8 cellular contexts compared by ENCODE assay signal in genomic region chr1:17207966-17208418, GRCh38. TPM values are rescaled to one million over a fixed set of nuclear protein-coding genes. Genes with fewer than 3 reads are reported as not detected.
DNase-seq lines count a peak whose midpoint lies in the region; ATAC-seq, FAIRE-seq and TF ChIP-seq lines count a peak whose summit lies in the region.

No MANE protein-coding gene starts in this region.

- no peaks in the 10 kb centered on the region for H3K79me2 ChIP-seq in HepG2 (ENCODE audit: insufficient read depth, low read length)

- CTCF ChIA-PET in T-cell (lab: Charles Lee) = no interaction called here
- CTCF ChIA-PET in HepG2 (lab: Yijun Ruan, JAX; ENCODE audit: low intra/inter-chr PET ratio, low total read pairs) = no interaction called here

- H3K4me3 ChIP-seq in GM06990 (replicated peaks; ENCODE audit: low read depth, low read length) = no peak overlapping the region
- no peak overlapping the region for H3K4me3 ChIP-seq in choroid plexus epithelial cell (ENCODE audit: low read depth, low read length)
- no peak overlapping the region for H3K4me3 ChIP-seq in thyroid gland (replicated peaks in 1 of 3)
- no peak overlapping the region for H3K4me3 ChIP-seq in HepG2 (replicated peaks in 1 of 3; ENCODE audit: insufficient read depth in 1 of 3, low read depth in 2 of 3, low read length in 3 of 3)

- H3K27ac ChIP-seq in thyroid gland (no peak overlapping the region), HepG2 (ENCODE audit: extremely low read length, insufficient read depth, low read length) (no peak overlapping the region)

- H3K9ac ChIP-seq in HepG2 (ENCODE audit: insufficient read depth, low read depth, low read length) = no peak overlapping the region

- peaks cover 36 to 41% of the 10 kb centered on the region in 2 donors for H3K27me3 Mint-ChIP-seq in T-cell

- POLR2A ChIA-PET in T-cell (lab: Charles Lee) = no interaction called here
- POLR2A ChIA-PET in HepG2 (lab: Yijun Ruan, JAX) = no interaction called here

- TF ChIP-seq CTCF in GM06990 (IDR thresholded peaks at IDR 0.05; ENCODE audit: insufficient read depth, low read length, poor library complexity, severe bottlenecking) (no peak), choroid plexus epithelial cell (conservative IDR thresholded peaks at IDR 0.05; ENCODE audit: low read depth, low read length) (no peak), thyroid gland (IDR thresholded peaks at IDR 0.05) (no peak), HepG2 (CRISPR knock-in tag; IDR thresholded peaks at IDR 0.05) (no peak)

- in situ Hi-C loops in HepG2 (cut with HindIII; ENCODE audit: extremely low pct_ligation_motif_present, low pct_unique_long_range_greater_than_20kb) = no loop called here

- H3K4me1 ChIP-seq in thyroid gland (peaks cover 6 to 12% of the 10 kb centered on the region in 2 donors), HepG2 (ENCODE audit: insufficient read depth, low read length) (no peaks in the 10 kb centered on the region)

- intact Hi-C loops in thyroid gland (cut with DNase I) (no loop called here), HepG2 (cut with micrococcal nuclease; ENCODE audit: unreplicated experiment) (no loop called here)

- no peak overlapping the region for H2AFZ ChIP-seq in HepG2 (ENCODE audit: low read length)

- DNase-seq in GM06990 (ENCODE audit: extremely low read depth, insufficient read length) (peak; percentile 51), T-cell (peak in 6 of 34 experiments; percentile 5 to 23 (median 12)), choroid plexus epithelial cell (ENCODE audit: low read depth) (peak; percentile 62), superior temporal gyrus (ENCODE audit: extremely low spot score) (no peak), thyroid gland (no peak), HepG2 (ENCODE audit: low spot score) (no peak)
- peak; percentile 58 to 64 for DNase-seq in stimulated activated CD4-positive, alpha-beta T cell treated with anti-CD3 and anti-CD28 coated beads, Interleukin-2, amount 100 ng/mL, for 24 hours

- no peaks in the 10 kb centered on the region for H3K36me3 Mint-ChIP-seq in T-cell

- H3K4me1 Mint-ChIP-seq in T-cell = peaks cover 32 to 58% (median 55%) of the 10 kb centered on the region in 3 donors

- ATAC-seq in HG03103 (IDR thresholded peaks at IDR 0.05; ENCODE audit: low read depth, unreplicated experiment) (peak; percentile 63), T-cell (replicated peaks in 1 of 4) (peak; percentile 51 to 72 (median 60)), HepG2 (no peak)

- no peaks in the 10 kb centered on the region for H3K36me3 ChIP-seq in GM06990 (ENCODE audit: control insufficient read depth, insufficient read depth, low read length)
- H3K36me3 ChIP-seq in thyroid gland = no peaks in the 10 kb centered on the region
- no peaks in the 10 kb centered on the region for H3K36me3 ChIP-seq in HepG2 (replicated peaks in 1 of 2; ENCODE audit: control insufficient read depth in 1 of 2, insufficient read depth in 2 of 2, low read length in 2 of 2)

- no peaks in the 10 kb centered on the region for H4K20me1 ChIP-seq in HepG2 (ENCODE audit: insufficient read depth, low read length)

- no peak for FAIRE-seq in HepG2 (lab: Jason Lieb, UNC)

- no peaks in the 10 kb centered on the region for H3K9me3 Mint-ChIP-seq in T-cell

- H3K27me3 ChIP-seq in GM06990 (replicated peaks; ENCODE audit: control insufficient read depth, insufficient read depth, low read length) (no peaks in the 10 kb centered on the region; the same call in 1 of the 2 replicates), thyroid gland (no peaks in the 10 kb centered on the region), HepG2 (ENCODE audit: control insufficient read depth in 1 of 2, insufficient read depth in 2 of 2, low read length in 2 of 2) (peaks cover 0 to 11% of the 10 kb centered on the region in 2 experiments; a peak in 2 of 5 replicates)

- H3K9me3 ChIP-seq in thyroid gland = no peaks in the 10 kb centered on the region
- H3K9me3 ChIP-seq in HepG2 (ENCODE audit: low read length) = no peaks in the 10 kb centered on the region

- H3K4me3 Mint-ChIP-seq in T-cell = no peak overlapping the region

- no TSS peak for BruUV-seq in HepG2 (replicated peaks; lab: Mats Ljungman, UMichigan)

- no peak for TF ChIP-seq RAD21 in HepG2 (CRISPR knock-in tag; IDR thresholded peaks at IDR 0.05)

- TF ChIP-seq POLR2A in thyroid gland (IDR thresholded peaks at IDR 0.05) = no peak
- no peak for TF ChIP-seq POLR2A in HepG2 (IDR thresholded peaks at IDR 0.05; ENCODE audit: insufficient read depth in 1 of 2, low read depth in 2 of 2, low read length in 2 of 2)

- TF ChIP-seq EP300 in HepG2 (IDR thresholded peaks at IDR 0.05; ENCODE audit: low read depth in 2 of 2, low read length in 2 of 2) = no peak
- no peak for TF ChIP-seq EP300 in HepG2 (CRISPR knock-in tag; IDR thresholded peaks at IDR 0.05; ENCODE audit: borderline replicate concordance)

- H3K27ac Mint-ChIP-seq in T-cell = no peak overlapping the region

- WGBS in thyroid gland, 2 donors = 61 to 63% methylated on average over 2 of the region's 2 CpGs
- WGBS in HepG2 (ENCODE audit: low lambda C conversion rate) = no CpG with 5 or more reads among the region's 2 CpGs

- no peak overlapping the region for H3K4me2 ChIP-seq in HepG2 (ENCODE audit: low read depth, low read length)

TF ChIP-seq in HepG2, 621 proteins besides CTCF, POLR2A, EP300 and RAD21 (continues in another document):
- no peak for TF ChIP-seq CHD4 (IDR thresholded peaks at IDR 0.05; ENCODE audit: borderline replicate concordance, low read length)
- no peak for TF ChIP-seq ZNF253 (CRISPR knock-in tag; IDR thresholded peaks at IDR 0.05; ENCODE audit: borderline replicate concordance)
- no peak for TF ChIP-seq MLX (CRISPR knock-in tag; IDR thresholded peaks at IDR 0.05)
- TF ChIP-seq BHLHE40 (IDR thresholded peaks at IDR 0.05; ENCODE audit: low read length) = no peak
- TF ChIP-seq ZNF709 (CRISPR knock-in tag; IDR thresholded peaks at IDR 0.05) = no peak
- no peak for TF ChIP-seq EED (CRISPR knock-in tag; IDR thresholded peaks at IDR 0.05)
- TF ChIP-seq ZNF589 (CRISPR knock-in tag; conservative IDR thresholded peaks at IDR 0.05) = no peak
- TF ChIP-seq ZNF674 (CRISPR knock-in tag; IDR thresholded peaks at IDR 0.05; ENCODE audit: low read depth) = no peak
- TF ChIP-seq ADNP (CRISPR knock-in tag; IDR thresholded peaks at IDR 0.05) = no peak

RNA-seq across cellular contexts. Expression of gene PADI1, which starts 3.1 kb away (rescaled TPM):
- total RNA-seq in T-cell (not detected), thyroid gland (not detected), HepG2 (2016; rRNA removed; fragmentation: Illumina TruSeq; extraction: Trizol) (not detected in 2 replicates)
- not detected in 2 replicates for total RNA-seq in HepG2 (2016; cell fraction: cytosol; rRNA removed; fragmentation: Illumina TruSeq; extraction: Trizol; ENCODE audit: low read depth)
- not detected in 2 replicates for total RNA-seq in HepG2 (2016; cell fraction: insoluble cytoplasmic fraction; rRNA removed; fragmentation: Illumina TruSeq; extraction: Trizol)
- total RNA-seq in HepG2 (2016; cell fraction: membrane; rRNA removed; fragmentation: Illumina TruSeq; extraction: Trizol) = not detected in 2 replicates
- total RNA-seq in HepG2 (2016; cell fraction: nucleus; rRNA removed; fragmentation: Illumina TruSeq; extraction: Trizol) = not detected in 2 replicates
- not detected in 2 replicates for polyA plus RNA-seq in HepG2 (2011; rRNA removed)
- not detected in 2 replicates for polyA plus RNA-seq in HepG2 (2011; cell fraction: cytosol; rRNA removed)
- polyA plus RNA-seq in HepG2 (2011; cell fraction: nucleus; rRNA removed) = 0.05 TPM in 1 of 2 replicates, not detected in the other
- not detected in 2 replicates for polyA plus RNA-seq in HepG2 (2012)
- polyA plus RNA-seq in HepG2 (2016; cell fraction: cytosol; fragmentation: Illumina TruSeq; extraction: Trizol; ENCODE audit: low read depth) = not detected in 2 replicates
- polyA plus RNA-seq in HepG2 (2016; cell fraction: insoluble cytoplasmic fraction; fragmentation: Illumina TruSeq; extraction: Trizol; ENCODE audit: low read depth) = not detected in 2 replicates
- not detected in 2 replicates for polyA plus RNA-seq in HepG2 (2016; cell fraction: membrane; fragmentation: Illumina TruSeq; extraction: Trizol; ENCODE audit: low read depth)
- polyA plus RNA-seq in HepG2 (2016; cell fraction: nucleus; fragmentation: Illumina TruSeq; extraction: Trizol; ENCODE audit: insufficient read depth, low read depth) = not detected in 2 replicates
- polyA minus RNA-seq in HepG2 (2011; rRNA and poly(A)+ RNA removed; ENCODE audit: low replicate concordance) = 0.44 TPM in 1 of 2 replicates, not detected in the other
- polyA minus RNA-seq in HepG2 (2011; cell fraction: cytosol; rRNA and poly(A)+ RNA removed) = not detected in 2 replicates
- not detected in 2 replicates for polyA minus RNA-seq in HepG2 (2011; cell fraction: nucleus; rRNA and poly(A)+ RNA removed)

RNA-seq across cellular contexts. Expression of gene PADI3, which starts 40.9 kb away (rescaled TPM):
- total RNA-seq in T-cell (not detected), thyroid gland (not detected), HepG2 (2016; rRNA removed; fragmentation: Illumina TruSeq; extraction: Trizol) (not detected in 2 replicates)
- total RNA-seq in HepG2 (2016; cell fraction: cytosol; rRNA removed; fragmentation: Illumina TruSeq; extraction: Trizol; ENCODE audit: low read depth) = not detected in 2 replicates
- total RNA-seq in HepG2 (2016; cell fraction: insoluble cytoplasmic fraction; rRNA removed; fragmentation: Illumina TruSeq; extraction: Trizol) = not detected in 2 replicates
- not detected in 2 replicates for total RNA-seq in HepG2 (2016; cell fraction: membrane; rRNA removed; fragmentation: Illumina TruSeq; extraction: Trizol)
- total RNA-seq in HepG2 (2016; cell fraction: nucleus; rRNA removed; fragmentation: Illumina TruSeq; extraction: Trizol) = not detected in 2 replicates
- not detected in 2 replicates for polyA plus RNA-seq in HepG2 (2011; rRNA removed)
- polyA plus RNA-seq in HepG2 (2011; cell fraction: cytosol; rRNA removed) = not detected in 2 replicates
- polyA plus RNA-seq in HepG2 (2011; cell fraction: nucleus; rRNA removed) = not detected in 2 replicates
- polyA plus RNA-seq in HepG2 (2012) = not detected in 2 replicates
- not detected in 2 replicates for polyA plus RNA-seq in HepG2 (2016; cell fraction: cytosol; fragmentation: Illumina TruSeq; extraction: Trizol; ENCODE audit: low read depth)
- not detected in 2 replicates for polyA plus RNA-seq in HepG2 (2016; cell fraction: insoluble cytoplasmic fraction; fragmentation: Illumina TruSeq; extraction: Trizol; ENCODE audit: low read depth)
- polyA plus RNA-seq in HepG2 (2016; cell fraction: membrane; fragmentation: Illumina TruSeq; extraction: Trizol; ENCODE audit: low read depth) = not detected in 2 replicates
- polyA plus RNA-seq in HepG2 (2016; cell fraction: nucleus; fragmentation: Illumina TruSeq; extraction: Trizol; ENCODE audit: insufficient read depth, low read depth) = not detected in 2 replicates
- 0.05 TPM in 1 of 2 replicates, not detected in the other for polyA minus RNA-seq in HepG2 (2011; rRNA and poly(A)+ RNA removed; ENCODE audit: low replicate concordance)
- not detected in 2 replicates for polyA minus RNA-seq in HepG2 (2011; cell fraction: cytosol; rRNA and poly(A)+ RNA removed)
- polyA minus RNA-seq in HepG2 (2011; cell fraction: nucleus; rRNA and poly(A)+ RNA removed) = not detected in 2 replicates

Comparison
In these comparisons a context has a peak if more than half of its experiments do, and no peak if none do; other contexts are left out.
1. DNase-seq: peak in GM06990 (single experiment), choroid plexus epithelial cell (single experiment) and stimulated activated CD4-positive, alpha-beta T cell treated with anti-CD3 and anti-CD28 coated beads, Interleukin-2, amount 100 ng/mL, for 24 hours (2 of 2); none in superior temporal gyrus (single experiment), thyroid gland (0 of 2) and HepG2 (single experiment).